Comparison of ENCODE assay signal across 8 cellular contexts in genomic region chrY:13479031-13479705, GRCh38. TPM values are rescaled to one million over a fixed set of nuclear protein-coding genes. Genes with fewer than 3 reads are reported as not detected.
DNase-seq lines count a peak whose midpoint lies in the region; ATAC-seq and FAIRE-seq lines count a peak whose summit lies in the region.

No MANE protein-coding gene starts in this region.

- ATAC-seq in GM18861 (IDR thresholded peaks at IDR 0.05; ENCODE audit: unreplicated experiment): no peak
- no peak for ATAC-seq in left colon

- intact Hi-C loops in left colon (cut with DNase I, micrococcal nuclease): no loop called here

- H3K27me3 ChIP-seq in mucosa of stomach (ENCODE audit: control insufficient read depth, insufficient read depth, low read length): no peaks in the 10 kb centered on the region

- no peaks in the 10 kb centered on the region for H3K4me1 ChIP-seq in mucosa of stomach (ENCODE audit: control insufficient read depth, insufficient read depth, low read length)

- H3K4me3 ChIP-seq in mucosa of stomach (ENCODE audit: low read length): peak overlapping the region; percentile 88

- H3K36me3 ChIP-seq in mucosa of stomach (ENCODE audit: control insufficient read depth, insufficient read depth, low read length): no peaks in the 10 kb centered on the region

- FAIRE-seq in GM19239 (lab: Jason Lieb, UNC): peak; percentile 80

- H3K9ac ChIP-seq in mucosa of stomach (ENCODE audit: low read length): peak overlapping the region; percentile 98

- no peaks in the 10 kb centered on the region for H3K9me3 ChIP-seq in mucosa of stomach (ENCODE audit: control insufficient read depth, low read length)

- DNase-seq in GM19239 (ENCODE audit: insufficient read length, low spot score) (no peak), NCI-H2196 treated with DMSO at 0.1 percent for 48 hours (lab: John Stamatoyannopoulos, UW; ENCODE audit: unreplicated experiment) (peak; percentile 44), amygdala (lab: John Stamatoyannopoulos, UW) (peak in 30 of 56 donors; percentile 0 to 50 (median 14)), DMS 273 treated with DMSO at 0.1 percent for 48 hours (lab: John Stamatoyannopoulos, UW) (no peak), left colon (no peak), NCI-H1930 (lab: John Stamatoyannopoulos, UW) (no peak)

RNA-seq across cellular contexts. Expression of gene UTY, which starts 0.7 kb away (rescaled TPM):
- total RNA-seq in left colon: not detected

Comparison
In these comparisons a context has a peak if more than half of its experiments do, and no peak if none do; other contexts are left out.
1. DNase-seq: peak in NCI-H2196 treated with DMSO at 0.1 percent for 48 hours (single experiment) and amygdala (30 of 56); none in GM19239 (single experiment), DMS 273 treated with DMSO at 0.1 percent for 48 hours (single experiment), left colon (0 of 2) and NCI-H1930 (0 of 2).